22 cellular contexts compared by ENCODE assay signal in genomic region chr20:56348306-56348695, GRCh38. TPM values are rescaled to one million over a fixed set of nuclear protein-coding genes. Genes with fewer than 3 reads are reported as not detected.
DNase-seq lines count a peak whose midpoint lies in the region; ATAC-seq and TF ChIP-seq lines count a peak whose summit lies in the region.
"Had no signal": no experiment of that assay in that cellular context is flagged by ENCODE, and none has a peak within 500 bp of the region (broad histone marks: within the 10 kb centered on the region; RNA-seq: fewer than 3 reads in every experiment).

No MANE protein-coding gene starts in this region.

- H3K9me3 ChIP-seq in GM23248 (ENCODE audit: low read depth) (no peaks in the 10 kb centered on the region), mucosa of descending colon (no peaks in the 10 kb centered on the region), esophagus squamous epithelium (no peaks in the 10 kb centered on the region)
- H3K9me3 ChIP-seq: adrenal gland, SJSA1, uterus had no signal

- TF ChIP-seq CTCF in fibroblast of pulmonary artery (IDR thresholded peaks at IDR 0.05; ENCODE audit: low read length, missing control alignments), result no peak
- TF ChIP-seq CTCF in mucosa of descending colon (IDR thresholded peaks at IDR 0.05), result no peak
- no peak for TF ChIP-seq CTCF in esophagus squamous epithelium (IDR thresholded peaks at IDR 0.05)

- H3K4me2 ChIP-seq in GM23248 (ENCODE audit: unreplicated experiment), result no peak overlapping the region

- no peaks in the 10 kb centered on the region for H3K9me2 ChIP-seq in GM23248 (ENCODE audit: insufficient read depth)

- H3K4me1 ChIP-seq in GM23248 (ENCODE audit: insufficient read depth) (peaks cover 34% of the 10 kb centered on the region), mucosa of descending colon (ENCODE audit: low read depth) (no peaks in the 10 kb centered on the region), esophagus squamous epithelium (peaks cover 0 to 12% (median 3%) of the 10 kb centered on the region in 3 donors)
- H3K4me1 ChIP-seq: parathyroid adenoma, SJSA1, uterus had no signal

- 0 out of 2 replicates have a peak, but pooled peaks cover 4% of the 10 kb centered on the region for H3K27me3 ChIP-seq in GM23248 (replicated peaks; ENCODE audit: insufficient read depth)
- H3K27me3 ChIP-seq in esophagus squamous epithelium, result peaks cover 0 to 36% (median 0%) of the 10 kb centered on the region in 4 donors
- H3K27me3 ChIP-seq: adrenal gland, SJSA1, uterus had no signal

- intact Hi-C loops in mucosa of descending colon (cut with DNase I, micrococcal nuclease) (no loop called here), esophagus squamous epithelium (cut with DNase I) (no loop called here), Right ventricle myocardium superior (cut with DNase I) (no loop called here)

- in situ Hi-C loops in GM23248 (cut with MboI), result no loop called here

- H2AFZ ChIP-seq in GM23248, result peak overlapping the region; percentile 32; the same call in 1 of the 2 replicates
- H2AFZ ChIP-seq: parathyroid adenoma had no signal

- H3K4me3 ChIP-seq in GM23248 (no peak overlapping the region), fibroblast of pulmonary artery (replicated peaks; ENCODE audit: low read depth, low read length) (no peak overlapping the region), mucosa of descending colon (no peak overlapping the region), esophagus squamous epithelium (no peak overlapping the region)
- H3K4me3 ChIP-seq: adrenal gland, SJSA1, uterus had no signal

- ATAC-seq in mucosa of descending colon, result peak; percentile 46
- no peak for ATAC-seq in GM18517 (IDR thresholded peaks at IDR 0.05; ENCODE audit: unreplicated experiment)
- no peak for ATAC-seq in Right ventricle myocardium superior (ENCODE audit: poor library complexity)
- ATAC-seq: CD8-positive, alpha-beta T cell had no signal

- TF ChIP-seq POLR2A in esophagus squamous epithelium (IDR thresholded peaks at IDR 0.05), result no peak

- H3K36me3 ChIP-seq in GM23248 (ENCODE audit: low read depth) (no peaks in the 10 kb centered on the region), mucosa of descending colon (ENCODE audit: low read depth) (no peaks in the 10 kb centered on the region), esophagus squamous epithelium (no peaks in the 10 kb centered on the region)
- H3K36me3 ChIP-seq: adrenal gland, SJSA1, uterus had no signal

- peaks cover 25% of the 10 kb centered on the region for H3F3A ChIP-seq in GM23248 (ENCODE audit: insufficient read depth)

- H4K20me1 ChIP-seq in GM23248 (ENCODE audit: insufficient read depth), result no peaks in the 10 kb centered on the region

- no peaks in the 10 kb centered on the region for H3K79me2 ChIP-seq in GM23248 (ENCODE audit: insufficient read depth)
- H3K79me2 ChIP-seq: parathyroid adenoma had no signal

- no peak overlapping the region for H3K9ac ChIP-seq in GM23248
- H3K9ac ChIP-seq: parathyroid adenoma had no signal

- H3K27ac ChIP-seq in GM23248 (no peak overlapping the region), esophagus squamous epithelium (no peak overlapping the region)
- H3K27ac ChIP-seq: adrenal gland, foreskin keratinocyte, parathyroid adenoma, SJSA1, uterus had no signal

- DNase-seq in GM23248, result no peak
- DNase-seq in NCI-H460 (ENCODE audit: extremely low read depth, low read depth), result peak; percentile 85
- DNase-seq in fibroblast of pulmonary artery (ENCODE audit: low read depth), result peak; percentile 23
- no peak for DNase-seq in mucosa of descending colon
- DNase-seq in esophagus squamous epithelium (lab: John Stamatoyannopoulos, UW), result no peak
- DNase-seq in HCEC 1CT, result no peak
- no peak for DNase-seq in Right ventricle myocardium superior
- DNase-seq: activated effector memory CD4-positive, alpha-beta T cell treated with Interleukin-2 at 50 U/mL for 16 hours; adrenal gland; CD8-positive, alpha-beta T cell; effector CD8-positive, alpha-beta T cell; foreskin keratinocyte; GOT3; NCI-H1048; NCI-H2081 treated with DMSO at 0.1 percent for 48 hours; NCI-H510A treated with DMSO at 0.1 percent for 48 hours; stimulated activated CD4-positive, alpha-beta T cell treated with anti-CD3 and anti-CD28 coated beads, Interleukin-4, amount 100 ng/mL, for 1 hour; T-helper 9 cell; uterus had no signal

- 60 to 61% methylated on average over 6 of the region's 6 CpGs for WGBS in GM23248 (ENCODE audit: low coverage in 1 of 2, low lambda C conversion rate in 2 of 2, missing lambda C conversion rate in 2 of 2), 2 experiments
- WGBS in esophagus squamous epithelium, 2 donors, result 10 to 22% methylated on average over 6 of the region's 6 CpGs

RNA-seq across cellular contexts. Expression of gene FAM210B, which starts 10.5 kb away (rescaled TPM):
- 87.4 and 91.0 TPM in 2 replicates for total RNA-seq in GM23248 (2014; rRNA removed; shearing (Covaris generic))
- 94.1 and 95.7 TPM in 2 replicates for polyA plus RNA-seq in GM23248 (2016; fragmentation: Nextera tagmentation; extraction: Ambion mirVana)
- total RNA-seq in NCI-H460 (2014; rRNA removed; shearing (Covaris generic)), result 85.4 and 94.1 TPM in 2 replicates
- polyA plus RNA-seq in NCI-H460 (2014; cell fraction: nucleus; rRNA removed), result 44.3 and 52.7 TPM in 2 replicates
- total RNA-seq in mucosa of descending colon (10 to 100 TPM; 27.5 to 49.5 (median 31.5) TPM), esophagus squamous epithelium (10 to 100 TPM; 14.0 to 46.2 (median 29.1) TPM), Right ventricle myocardium superior (61.3 TPM)

RNA-seq across cellular contexts. Expression of gene AURKA, which starts 43.7 kb away (rescaled TPM):
- total RNA-seq in GM23248 (2014; rRNA removed; shearing (Covaris generic)), result 69.8 and 70.8 TPM in 2 replicates
- 78.9 and 88.5 TPM in 2 replicates for polyA plus RNA-seq in GM23248 (2016; fragmentation: Nextera tagmentation; extraction: Ambion mirVana)
- total RNA-seq in NCI-H460 (2014; rRNA removed; shearing (Covaris generic)), result 176 and 178 TPM in 2 replicates
- polyA plus RNA-seq in NCI-H460 (2014; cell fraction: nucleus; rRNA removed), result 112 and 159 TPM in 2 replicates
- total RNA-seq in mucosa of descending colon (10 to 100 TPM in 2 of 3 donors, 1 to 10 TPM in 1; 7.9 to 24.8 (median 11.2) TPM), esophagus squamous epithelium (10 to 100 TPM in 2 of 4 donors, 1 to 10 TPM in 2; 2.9 to 25.8 (median 12.3) TPM), Right ventricle myocardium superior (6.0 TPM)

RNA-seq across cellular contexts. Expression of gene CSTF1, which starts 44.1 kb away (rescaled TPM):
- total RNA-seq in GM23248 (2014; rRNA removed; shearing (Covaris generic)), result 56.7 and 69.3 TPM in 2 replicates
- 41.7 and 42.1 TPM in 2 replicates for polyA plus RNA-seq in GM23248 (2016; fragmentation: Nextera tagmentation; extraction: Ambion mirVana)
- total RNA-seq in NCI-H460 (2014; rRNA removed; shearing (Covaris generic)), result 52.7 and 60.9 TPM in 2 replicates
- polyA plus RNA-seq in NCI-H460 (2014; cell fraction: nucleus; rRNA removed), result 34.7 and 40.4 TPM in 2 replicates
- 10 to 100 TPM; 23.0 to 27.3 (median 25.2) TPM for total RNA-seq in mucosa of descending colon
- 10 to 100 TPM; 13.2 to 33.5 (median 24.1) TPM for total RNA-seq in esophagus squamous epithelium
- 16.8 TPM for total RNA-seq in Right ventricle myocardium superior

Comparison
In these comparisons a context has a peak if more than half of its experiments do, and no peak if none do; other contexts are left out.
1. DNase-seq: peak in NCI-H460 (single experiment) and fibroblast of pulmonary artery (single experiment); none in GM23248 (single experiment), mucosa of descending colon (0 of 3), esophagus squamous epithelium (single experiment), HCEC 1CT (single experiment) and Right ventricle myocardium superior (single experiment).